In the genomic region with DNA sequence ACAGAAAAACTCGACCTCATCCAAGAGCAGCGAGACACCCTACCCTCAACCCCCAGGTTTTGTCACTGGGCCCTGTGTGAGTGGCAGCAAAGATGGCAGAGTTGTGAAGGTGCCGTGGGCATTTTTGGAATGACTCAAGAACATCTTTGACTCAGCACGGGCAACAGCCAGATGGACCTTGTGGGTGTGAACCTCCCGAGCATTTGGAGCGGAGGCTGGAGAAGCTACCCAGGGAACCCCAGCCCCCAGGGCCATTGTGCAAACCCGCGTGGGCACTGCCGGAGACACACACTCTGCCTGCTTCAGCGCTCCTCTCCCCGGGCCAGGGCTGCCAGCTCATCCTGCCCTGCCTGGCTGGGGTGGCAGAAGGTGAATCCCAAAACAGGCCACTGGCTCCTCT, we compare ENCODE assay signal across 20 cellular contexts.
"Had no signal": no experiment of that assay in that cellular context is flagged by ENCODE, and none has a peak within 500 bp of the region (broad histone marks: within the 10 kb centered on the region; RNA-seq: fewer than 3 reads in every experiment).

No MANE protein-coding gene starts in this region.

- H3K36me3 ChIP-seq: ascending aorta, brain microvascular endothelial cell, colonic mucosa, neutrophil, right lobe of liver, stomach, transverse colon, uterus had no signal

- H3K27me3 ChIP-seq: ascending aorta, brain microvascular endothelial cell, colonic mucosa, hepatocyte, neutrophil, right lobe of liver, stomach, transverse colon, uterus had no signal

- DNase-seq: activated CD4-positive, alpha-beta T cell treated with anti-CD3 and anti-CD28 coated beads, Interleukin-2, amount 50 U/mL, for 4 hours; activated CD8-positive, alpha-beta memory T cell treated with anti-CD3 and anti-CD28 coated beads for 24 hours; activated CD8-positive, alpha-beta memory T cell treated with anti-CD3 and anti-CD28 coated beads, Interleukin-2, amount 50 U/mL, for 4 hours; activated T-cell treated with anti-CD3 and anti-CD28 coated beads, Interleukin-2, amount 50 U/mL, for 24 hours; brain microvascular endothelial cell; colonic mucosa; endodermal cell; glutamatergic neuron; right lobe of liver; small intestine; stomach; T-helper 1 cell; T-helper 9 cell; transverse colon; uterus had no signal

- H3K9me3 ChIP-seq: ascending aorta, colonic mucosa, neutrophil, right lobe of liver, stomach, transverse colon, uterus had no signal

- H3K4me3 ChIP-seq: ascending aorta, colonic mucosa, hepatocyte, right lobe of liver, stomach, transverse colon, uterus had no signal

- H3K4me1 ChIP-seq: ascending aorta, colonic mucosa, parathyroid adenoma, stomach, transverse colon, uterus had no signal

- H3K27ac ChIP-seq: ascending aorta, brain microvascular endothelial cell, colonic mucosa, epithelial cell of prostate, hepatocyte, neutrophil, parathyroid adenoma, right lobe of liver, stomach, transverse colon, uterus had no signal
